ENCODE assay signal across 2 cellular contexts in the genomic region with DNA sequence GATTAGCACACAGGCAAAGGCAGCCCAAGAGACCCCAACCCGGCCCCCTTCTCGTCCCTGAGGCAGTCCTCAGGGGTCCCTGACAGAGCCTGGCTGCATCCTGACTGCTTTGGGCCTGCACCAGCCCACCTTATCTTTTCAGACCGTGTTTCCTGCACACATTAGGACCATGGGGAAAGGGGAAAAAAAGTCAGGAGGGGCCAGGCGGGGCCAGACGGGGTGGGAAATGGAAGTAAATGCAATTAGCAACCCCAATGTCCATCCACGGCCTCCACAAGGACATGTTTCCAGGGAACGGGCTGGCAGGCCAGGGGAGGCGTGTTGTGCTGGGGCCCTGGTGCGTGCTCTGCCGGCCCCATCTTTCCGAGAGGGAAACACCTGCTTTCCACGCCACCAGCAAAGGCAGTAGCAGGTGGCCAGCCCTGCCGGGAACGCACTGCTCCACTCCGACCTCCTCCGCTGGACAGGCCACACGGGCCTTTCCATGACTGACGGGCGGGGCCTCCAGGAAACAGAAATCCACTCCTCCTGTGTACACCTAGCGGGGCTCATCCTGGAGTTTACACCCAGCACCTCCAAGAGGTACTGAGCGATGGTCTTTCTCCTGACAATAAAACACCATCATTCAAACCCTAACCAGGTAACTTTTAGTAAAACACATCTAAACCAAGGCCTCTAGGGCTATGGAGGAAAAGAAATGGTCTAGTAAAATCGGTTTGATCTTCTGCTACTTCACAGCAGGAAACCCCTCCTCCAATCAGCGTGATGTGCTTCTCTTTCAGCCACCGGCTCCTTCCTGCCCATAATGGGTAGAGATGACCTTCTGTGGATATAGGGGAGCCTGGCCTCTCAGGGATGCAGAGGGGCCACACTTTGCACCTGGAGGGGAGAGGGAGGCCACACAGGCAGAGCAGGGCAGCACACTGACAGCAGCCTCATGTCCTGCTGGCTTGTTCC.
TF ChIP-seq lines count a peak whose summit lies in the region.

No MANE protein-coding gene starts in this region.

TF ChIP-seq in IMR-90, 13 proteins besides CTCF, POLR2A, EP300 and RAD21:
- no peak for TF ChIP-seq FOS (IDR thresholded peaks at IDR 0.05; ENCODE audit: low read depth, low read length)
- no peak for TF ChIP-seq CEBPB (IDR thresholded peaks at IDR 0.05; ENCODE audit: low read depth, low read length)
- no peak for TF ChIP-seq RFX5 (IDR thresholded peaks at IDR 0.05; ENCODE audit: low read depth, low read length)
- no peak for TF ChIP-seq RCOR1 (IDR thresholded peaks at IDR 0.05; ENCODE audit: insufficient replicate concordance, low read length)
- TF ChIP-seq, protein P1, sequence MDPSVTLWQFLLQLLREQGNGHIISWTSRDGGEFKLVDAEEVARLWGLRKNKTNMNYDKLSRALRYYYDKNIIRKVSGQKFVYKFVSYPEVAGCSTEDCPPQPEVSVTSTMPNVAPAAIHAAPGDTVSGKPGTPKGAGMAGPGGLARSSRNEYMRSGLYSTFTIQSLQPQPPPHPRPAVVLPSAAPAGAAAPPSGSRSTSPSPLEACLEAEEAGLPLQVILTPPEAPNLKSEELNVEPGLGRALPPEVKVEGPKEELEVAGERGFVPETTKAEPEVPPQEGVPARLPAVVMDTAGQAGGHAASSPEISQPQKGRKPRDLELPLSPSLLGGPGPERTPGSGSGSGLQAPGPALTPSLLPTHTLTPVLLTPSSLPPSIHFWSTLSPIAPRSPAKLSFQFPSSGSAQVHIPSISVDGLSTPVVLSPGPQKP (IDR thresholded peaks at IDR 0.05; ENCODE audit: borderline replicate concordance, low read depth, low read length) = no peak
- no peak for TF ChIP-seq MAFK (IDR thresholded peaks at IDR 0.05; ENCODE audit: low read depth, low read length)
- TF ChIP-seq, protein P2, sequence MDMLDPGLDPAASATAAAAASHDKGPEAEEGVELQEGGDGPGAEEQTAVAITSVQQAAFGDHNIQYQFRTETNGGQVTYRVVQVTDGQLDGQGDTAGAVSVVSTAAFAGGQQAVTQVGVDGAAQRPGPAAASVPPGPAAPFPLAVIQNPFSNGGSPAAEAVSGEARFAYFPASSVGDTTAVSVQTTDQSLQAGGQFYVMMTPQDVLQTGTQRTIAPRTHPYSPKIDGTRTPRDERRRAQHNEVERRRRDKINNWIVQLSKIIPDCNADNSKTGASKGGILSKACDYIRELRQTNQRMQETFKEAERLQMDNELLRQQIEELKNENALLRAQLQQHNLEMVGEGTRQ (IDR thresholded peaks at IDR 0.05; ENCODE audit: low read depth, low read length) = no peak
- TF ChIP-seq NFE2L2 (IDR thresholded peaks at IDR 0.05; ENCODE audit: low read depth, low read length) = no peak
- TF ChIP-seq CHD1 (IDR thresholded peaks at IDR 0.05; ENCODE audit: low read depth, low read length) = no peak
- no peak for TF ChIP-seq SMC3 (IDR thresholded peaks at IDR 0.05; ENCODE audit: low read depth, low read length)
- no peak for TF ChIP-seq MXI1 (IDR thresholded peaks at IDR 0.05; ENCODE audit: borderline replicate concordance, low read depth, low read length)
- TF ChIP-seq MAZ (IDR thresholded peaks at IDR 0.05; ENCODE audit: borderline replicate concordance, low read depth, low read length) = no peak
- no peak for TF ChIP-seq BHLHE40 (IDR thresholded peaks at IDR 0.05; ENCODE audit: low read depth, low read length)

TF ChIP-seq in HepG2, 621 proteins besides CTCF, POLR2A, EP300 and RAD21 (continues in another document):
- TF ChIP-seq POLR2AphosphoS5 (IDR thresholded peaks at IDR 0.05; ENCODE audit: low read depth, low read length) = no peak
- TF ChIP-seq RBFOX2 (IDR thresholded peaks at IDR 0.05; ENCODE audit: low read depth, low read length) = peak; percentile 31; the same call in 1 of the 2 replicates
- TF ChIP-seq, protein P3, sequence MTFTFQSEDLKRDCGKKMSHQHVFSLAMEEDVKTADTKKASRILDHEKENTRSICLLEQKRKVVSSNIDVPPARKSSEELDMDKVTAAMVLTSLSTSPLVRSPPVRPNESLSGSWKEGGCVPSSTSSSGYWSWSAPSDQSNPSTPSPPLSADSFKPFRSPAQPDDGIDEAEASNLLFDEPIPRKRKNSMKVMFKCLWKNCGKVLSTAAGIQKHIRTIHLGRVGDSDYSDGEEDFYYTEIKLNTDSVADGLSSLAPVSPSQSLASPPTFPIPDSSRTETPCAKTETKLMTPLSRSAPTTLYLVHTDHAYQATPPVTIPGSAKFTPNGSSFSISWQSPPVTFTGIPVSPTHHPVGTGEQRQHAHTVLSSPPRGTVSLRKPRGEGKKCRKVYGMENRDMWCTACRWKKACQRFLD (CRISPR knock-in tag; IDR thresholded peaks at IDR 0.05; ENCODE audit: borderline replicate concordance) = 0 out of 2 replicates have a peak, but pooled peaks have one; percentile 12
- no peak for TF ChIP-seq ZBTB44 (CRISPR knock-in tag; IDR thresholded peaks at IDR 0.05)
- no peak for TF ChIP-seq ZNF616 (CRISPR knock-in tag; IDR thresholded peaks at IDR 0.05; ENCODE audit: low read depth)
- 0 out of 2 replicates have a peak, but pooled peaks have one; percentile 21 for TF ChIP-seq ZBTB33 (CRISPR knock-in tag; IDR thresholded peaks at IDR 0.05)
- TF ChIP-seq PAXIP1 (CRISPR knock-in tag; conservative IDR thresholded peaks at IDR 0.05) = 0 out of 2 replicates have a peak, but pooled peaks have one; percentile 4
- TF ChIP-seq AKNA (CRISPR knock-in tag; IDR thresholded peaks at IDR 0.05; ENCODE audit: borderline replicate concordance) = no peak
- 0 out of 2 replicates have a peak, but pooled peaks have one; percentile 33 for TF ChIP-seq MEIS1 (CRISPR knock-in tag; IDR thresholded peaks at IDR 0.05; ENCODE audit: borderline replicate concordance)
- no peak for TF ChIP-seq AKAP8 (CRISPR knock-in tag; IDR thresholded peaks at IDR 0.05)
- TF ChIP-seq HNF4A (CRISPR knock-in tag; IDR thresholded peaks at IDR 0.05) = no peak
- TF ChIP-seq GABPB1 (CRISPR knock-in tag; IDR thresholded peaks at IDR 0.05) = peak; percentile 12; the same call in 1 of the 2 replicates
- TF ChIP-seq HIVEP1 (CRISPR knock-in tag; IDR thresholded peaks at IDR 0.05) = peak; percentile 50; the same call in 1 of the 2 replicates
- no peak for TF ChIP-seq TBP (CRISPR knock-in tag; IDR thresholded peaks at IDR 0.05)
- 0 out of 2 replicates have a peak, but pooled peaks have one; percentile 5 for TF ChIP-seq ZBTB42 (CRISPR knock-in tag; IDR thresholded peaks at IDR 0.05)
- TF ChIP-seq NFKB2 (CRISPR knock-in tag; IDR thresholded peaks at IDR 0.05; ENCODE audit: borderline replicate concordance) = no peak
- TF ChIP-seq ZNF292 (CRISPR knock-in tag; IDR thresholded peaks at IDR 0.05; ENCODE audit: borderline replicate concordance, low read depth) = 0 out of 2 replicates have a peak, but pooled peaks have one; percentile 18
- TF ChIP-seq, protein P4, sequence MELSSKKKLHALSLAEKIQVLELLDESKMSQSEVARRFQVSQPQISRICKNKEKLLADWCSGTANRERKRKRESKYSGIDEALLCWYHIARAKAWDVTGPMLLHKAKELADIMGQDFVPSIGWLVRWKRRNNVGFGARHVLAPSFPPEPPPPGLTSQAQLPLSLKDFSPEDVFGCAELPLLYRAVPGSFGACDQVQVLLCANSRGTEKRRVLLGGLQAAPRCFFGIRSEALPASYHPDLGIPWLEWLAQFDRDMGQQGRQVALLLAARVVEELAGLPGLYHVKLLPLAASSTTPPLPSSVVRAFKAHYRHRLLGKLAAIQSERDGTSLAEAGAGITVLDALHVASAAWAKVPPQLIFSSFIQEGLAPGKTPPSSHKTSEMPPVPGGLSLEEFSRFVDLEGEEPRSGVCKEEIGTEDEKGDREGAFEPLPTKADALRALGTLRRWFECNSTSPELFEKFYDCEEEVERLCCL (CRISPR knock-in tag; IDR thresholded peaks at IDR 0.05; ENCODE audit: borderline replicate concordance) = no peak
- TF ChIP-seq ZNF280D (CRISPR knock-in tag; IDR thresholded peaks at IDR 0.05) = 0 out of 2 replicates have a peak, but pooled peaks have one; percentile 7
